Comparison of ENCODE assay signal across 17 cellular contexts in the genomic region with DNA sequence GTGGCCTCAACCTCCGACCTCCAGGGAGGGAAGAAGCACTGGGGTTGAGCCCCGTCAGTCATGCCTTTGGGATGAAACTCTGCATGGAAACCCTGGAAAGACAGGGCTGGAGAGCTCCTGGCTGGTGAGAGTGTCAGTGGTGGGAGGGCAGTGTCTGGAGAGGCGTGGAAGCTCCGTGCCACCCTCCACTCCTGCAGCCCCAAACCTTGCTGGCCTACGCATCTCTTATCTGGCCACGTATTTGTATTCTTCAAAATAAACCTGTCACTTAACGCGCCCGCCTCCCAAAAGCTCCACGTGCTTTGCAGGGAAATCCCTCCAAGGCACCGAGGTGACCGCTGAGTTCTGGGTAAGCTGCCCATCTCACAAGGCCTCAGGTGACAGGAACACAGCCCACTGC.
DNase-seq lines count a peak whose midpoint lies in the region; ATAC-seq and TF ChIP-seq lines count a peak whose summit lies in the region.
"Had no signal": no experiment of that assay in that cellular context is flagged by ENCODE, and none has a peak within 500 bp of the region (broad histone marks: within the 10 kb centered on the region; RNA-seq: fewer than 3 reads in every experiment).

No MANE protein-coding gene starts in this region.

- H3K27ac Mint-ChIP-seq in CD14-positive monocyte, result no peak overlapping the region
- H3K27ac Mint-ChIP-seq: CD4-positive, alpha-beta memory T cell; GM23338 had no signal

- H2BK5ac ChIP-seq in neuronal stem cell (ENCODE audit: low read length), result no peak overlapping the region

- peaks cover 0 to 1% (median 0%) of the 10 kb centered on the region in 7 donors for H3K9me3 Mint-ChIP-seq in CD14-positive monocyte
- H3K9me3 Mint-ChIP-seq: GM23338 had no signal

- H3K4me2 ChIP-seq in neuronal stem cell (ENCODE audit: insufficient read depth, low read length, poor library complexity, severe bottlenecking), result no peak overlapping the region
- H3K4me2 ChIP-seq: A549, GM23338 had no signal

- WGBS in neuronal stem cell (ENCODE audit: extremely low coverage in 2 of 2, insufficient read length in 2 of 2, insufficient replicate concordance in 1 of 2), 2 donors, result no CpG with 5 or more reads among the region's 12 CpGs

- H3K4me1 Mint-ChIP-seq in CD14-positive monocyte, result no peaks in the 10 kb centered on the region
- H3K4me1 Mint-ChIP-seq: CD4-positive, alpha-beta memory T cell had no signal

- intact Hi-C loops in CD14-positive monocyte (cut with micrococcal nuclease) (no loop called here), upper lobe of right lung (cut with DNase I) (no loop called here)

- H3K18ac ChIP-seq in neuronal stem cell (ENCODE audit: low read length), result no peak overlapping the region

- no peak overlapping the region for H3K23ac ChIP-seq in neuronal stem cell (ENCODE audit: low read depth, low read length, poor library complexity)

- H3K14ac ChIP-seq in neuronal stem cell (ENCODE audit: low read length), result no peak overlapping the region

- H2BK120ac ChIP-seq in neuronal stem cell (ENCODE audit: low read depth, low read length), result no peak overlapping the region

- peaks cover 0 to 21% (median 0%) of the 10 kb centered on the region in 3 experiments for H3K27me3 ChIP-seq in neuronal stem cell (ENCODE audit: control insufficient read depth in 3 of 3, insufficient read depth in 3 of 3, low read depth in 1 of 3, low read length in 3 of 3)
- peaks cover 1% of the 10 kb centered on the region for H3K27me3 ChIP-seq in upper lobe of right lung

- H3K36me3 ChIP-seq in neuronal stem cell (replicated peaks in 1 of 2; ENCODE audit: control insufficient read depth in 2 of 2, insufficient read depth in 2 of 2, low read length in 2 of 2), result no peaks in the 10 kb centered on the region
- H3K36me3 ChIP-seq in upper lobe of right lung, result no peaks in the 10 kb centered on the region

- no peak overlapping the region for H3K9ac ChIP-seq in neuronal stem cell (ENCODE audit: low read depth, low read length, poor library complexity)

- no peak overlapping the region for H3K27ac ChIP-seq in neuronal stem cell (replicated peaks; ENCODE audit: low read length)
- H3K27ac ChIP-seq in upper lobe of right lung, result no peak overlapping the region
- H3K27ac ChIP-seq: 22Rv1, A549, C4-2B had no signal

- H3K4me3 ChIP-seq in neuronal stem cell (ENCODE audit: low read length in 2 of 2), result no peak overlapping the region
- H3K4me3 ChIP-seq in upper lobe of right lung, result no peak overlapping the region
- H3K4me3 ChIP-seq: A549, GM23338 had no signal

- H4K8ac ChIP-seq in neuronal stem cell (ENCODE audit: low read depth, low read length), result no peak overlapping the region

- no peak overlapping the region for H2BK12ac ChIP-seq in neuronal stem cell (ENCODE audit: low read length)

- no peak overlapping the region for H3K4ac ChIP-seq in neuronal stem cell (ENCODE audit: low read length)

- no peak for ATAC-seq in upper lobe of right lung
- ATAC-seq in activated CD4-positive, CD25-positive, alpha-beta regulatory T cell treated with anti-CD3 and anti-CD28 coated beads, Interleukin-2, amount 50 U/mL, for 24 hours, result no peak
- ATAC-seq: A549 had no signal

- peak overlapping the region; percentile 44 for H2AK5ac ChIP-seq in neuronal stem cell (ENCODE audit: low read depth, low read length)

- no peaks in the 10 kb centered on the region for H3K9me3 ChIP-seq in neuronal stem cell (replicated peaks in 1 of 2; ENCODE audit: control insufficient read depth in 2 of 2, insufficient read depth in 1 of 2, low read depth in 1 of 2, low read length in 2 of 2)
- H3K9me3 ChIP-seq in upper lobe of right lung, result no peaks in the 10 kb centered on the region
- H3K9me3 ChIP-seq: A549 had no signal

- DNase-seq in activated effector memory CD4-positive, alpha-beta T cell treated with anti-CD3 and anti-CD28 coated beads, Interleukin-2, amount 50 U/mL, for 16 hours, result peak; percentile 4
- DNase-seq in activated effector memory CD4-positive, alpha-beta T cell treated with Interleukin-2 at 50 U/mL for 16 hours, result no peak
- peak; percentile 27 for DNase-seq in CD14-positive monocyte (ENCODE audit: low spot score)
- no peak for DNase-seq in neuronal stem cell (ENCODE audit: low spot score)
- DNase-seq in upper lobe of right lung, result peak; percentile 51
- DNase-seq in NCI-H69 (lab: John Stamatoyannopoulos, UW), result no peak
- DNase-seq: AML-193; CD4-positive, alpha-beta memory T cell; DMS153; DMS79; GDM1; HCEC 1CT had no signal

- no peaks in the 10 kb centered on the region for H3K4me1 ChIP-seq in neuronal stem cell (ENCODE audit: control insufficient read depth in 2 of 2, insufficient read depth in 1 of 2, low read depth in 1 of 2, low read length in 2 of 2)
- H3K4me1 ChIP-seq in upper lobe of right lung, result no peaks in the 10 kb centered on the region
- H3K4me1 ChIP-seq: A549 had no signal

- H4K91ac ChIP-seq in neuronal stem cell (ENCODE audit: low read depth, low read length, poor library complexity), result no peak overlapping the region

- peaks cover 4 to 8% (median 7%) of the 10 kb centered on the region in 3 donors for H3K27me3 Mint-ChIP-seq in CD14-positive monocyte (ENCODE audit: low read depth in 3 of 3)

- H3K36me3 Mint-ChIP-seq in CD14-positive monocyte, result no peaks in the 10 kb centered on the region
- H3K36me3 Mint-ChIP-seq: CD4-positive, alpha-beta memory T cell had no signal

- TF ChIP-seq CTCF in CD14-positive monocyte (IDR thresholded peaks at IDR 0.05), result no peak
- TF ChIP-seq CTCF in upper lobe of right lung (IDR thresholded peaks at IDR 0.05), result no peak

- H3K79me1 ChIP-seq in neuronal stem cell (ENCODE audit: low read depth, low read length), result no peaks in the 10 kb centered on the region

- H3K4me3 Mint-ChIP-seq in CD14-positive monocyte, result no peak overlapping the region
- H3K4me3 Mint-ChIP-seq: CD4-positive, alpha-beta memory T cell; GM23338 had no signal

- H2AFZ ChIP-seq in neuronal stem cell (ENCODE audit: low read length), result no peak overlapping the region
- H2AFZ ChIP-seq: GM23338 had no signal

- peak overlapping the region; percentile 32 for H2BK15ac ChIP-seq in neuronal stem cell (ENCODE audit: low read length)

Comparison
In these comparisons a context has a peak if more than half of its experiments do, and no peak if none do; other contexts are left out.
1. DNase-seq: peak in activated effector memory CD4-positive, alpha-beta T cell treated with anti-CD3 and anti-CD28 coated beads, Interleukin-2, amount 50 U/mL, for 16 hours (single experiment), CD14-positive monocyte (single experiment) and upper lobe of right lung (single experiment); none in activated effector memory CD4-positive, alpha-beta T cell treated with Interleukin-2 at 50 U/mL for 16 hours (single experiment), neuronal stem cell (single experiment) and NCI-H69 (single experiment).